21 cellular contexts compared by ENCODE assay signal in the genomic region with DNA sequence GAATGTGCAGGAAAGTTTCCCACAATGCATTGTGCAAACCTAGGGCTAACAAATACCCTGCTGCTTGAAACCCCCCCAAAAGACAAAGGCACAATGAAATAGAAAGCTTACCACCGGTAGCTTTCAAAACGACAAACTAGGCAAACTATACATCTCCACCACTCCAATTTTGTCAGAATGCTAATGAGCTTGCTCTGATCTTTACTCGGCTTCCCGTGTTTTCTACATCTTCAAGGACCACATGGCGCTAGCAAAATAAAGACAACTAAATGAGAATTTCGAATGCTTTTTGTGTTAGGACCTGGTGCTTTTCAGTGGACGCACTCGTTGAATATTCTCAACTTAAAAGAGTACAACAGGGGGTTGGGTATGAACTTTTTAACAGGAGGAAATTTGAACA. TPM values are rescaled to one million over a fixed set of nuclear protein-coding genes. Genes with fewer than 3 reads are reported as not detected.
DNase-seq lines count a peak whose midpoint lies in the region; ATAC-seq and TF ChIP-seq lines count a peak whose summit lies in the region.
"Had no signal": no experiment of that assay in that cellular context is flagged by ENCODE, and none has a peak within 500 bp of the region (broad histone marks: within the 10 kb centered on the region; RNA-seq: fewer than 3 reads in every experiment).

No MANE protein-coding gene starts in this region.

- H3K56ac ChIP-seq in H9 (ENCODE audit: insufficient read length, low read depth, low read length) = no peak overlapping the region

- WGBS in H9 (ENCODE audit: extremely low coverage, insufficient read length, low lambda C conversion rate) = no CpG with 5 or more reads among the region's 8 CpGs
- WGBS in ectodermal cell, 2 experiments = 18 to 28% methylated on average over 8 of the region's 8 CpGs

- no peaks in the 10 kb centered on the region; the same call in 1 of the 2 replicates for H3K4me1 ChIP-seq in H9 (ENCODE audit: insufficient read depth, low read length)
- H3K4me1 ChIP-seq in HUES48 (ENCODE audit: control insufficient read depth, insufficient read depth, low read length) = peaks cover 41% of the 10 kb centered on the region
- peaks cover 29% of the 10 kb centered on the region for H3K4me1 ChIP-seq in ectodermal cell (ENCODE audit: control insufficient read depth, insufficient read depth, low read length)
- H3K4me1 ChIP-seq in neuron (ENCODE audit: insufficient read depth, low read length) = peaks cover 23% of the 10 kb centered on the region
- no peaks in the 10 kb centered on the region for H3K4me1 ChIP-seq in upper lobe of right lung
- H3K4me1 ChIP-seq: BE2C had no signal

- H3K79me2 ChIP-seq in H9 (ENCODE audit: insufficient read depth, low read length) = no peaks in the 10 kb centered on the region

- no peaks in the 10 kb centered on the region for H3K79me1 ChIP-seq in H9 (ENCODE audit: insufficient read depth, low read depth, low read length, poor library complexity, severe bottlenecking)

- no peak overlapping the region for H2BK5ac ChIP-seq in H9 (ENCODE audit: insufficient read length, low read length)

- no peak overlapping the region for H3K4me3 Mint-ChIP-seq in H9
- no peak overlapping the region for H3K4me3 Mint-ChIP-seq in effector memory CD8-positive, alpha-beta T cell
- H3K4me3 Mint-ChIP-seq: CD4-positive, CD25-positive, alpha-beta regulatory T cell; CD8-positive, alpha-beta memory T cell had no signal

- H3K4me3 ChIP-seq in HUES48 (ENCODE audit: low read depth, low read length) = no peak overlapping the region
- no peak overlapping the region for H3K4me3 ChIP-seq in ectodermal cell (ENCODE audit: insufficient read depth, low read depth, low read length)
- peak overlapping the region; percentile 27 for H3K4me3 ChIP-seq in neuron (ENCODE audit: low read length)
- no peak overlapping the region for H3K4me3 ChIP-seq in upper lobe of right lung
- H3K4me3 ChIP-seq: GM12878, GM23248 had no signal

- no peak overlapping the region for H2BK20ac ChIP-seq in H9 (ENCODE audit: low read depth, low read length, poor library complexity, severe bottlenecking)

- H3K9me3 ChIP-seq in H9 (ENCODE audit: control insufficient read depth, low read depth, low read length) (no peaks in the 10 kb centered on the region), HUES48 (ENCODE audit: control insufficient read depth, insufficient read depth, low read length) (no peaks in the 10 kb centered on the region), ectodermal cell (ENCODE audit: control insufficient read depth, low read length) (no peaks in the 10 kb centered on the region), neuron (ENCODE audit: low read length) (no peaks in the 10 kb centered on the region), upper lobe of right lung (no peaks in the 10 kb centered on the region)
- H3K9me3 ChIP-seq: BE2C had no signal

- no peak for ATAC-seq in effector memory CD8-positive, alpha-beta T cell (replicated peaks)
- no peak for ATAC-seq in GM19023 (IDR thresholded peaks at IDR 0.05; ENCODE audit: unreplicated experiment)
- ATAC-seq in upper lobe of right lung = no peak
- ATAC-seq: GM12878 had no signal

- H3K36me3 ChIP-seq in HUES48 (ENCODE audit: control insufficient read depth, insufficient read depth, low read length) (no peaks in the 10 kb centered on the region), ectodermal cell (ENCODE audit: control insufficient read depth, insufficient read depth, low read length) (no peaks in the 10 kb centered on the region), neuron (ENCODE audit: insufficient read depth, low read length) (no peaks in the 10 kb centered on the region), upper lobe of right lung (peaks cover 8% of the 10 kb centered on the region)
- H3K36me3 ChIP-seq: BE2C had no signal

- no peaks in the 10 kb centered on the region for H4K20me1 ChIP-seq in H9 (ENCODE audit: control insufficient read depth, insufficient read depth, insufficient read length)

- H4K5ac ChIP-seq in H9 (ENCODE audit: insufficient read length, low read depth, low read length) = no peak overlapping the region

- H3K27ac Mint-ChIP-seq in H9 = peak overlapping the region in 1 of 3 experiments; percentile 22; a peak in 1 of 7 replicates
- H3K27ac Mint-ChIP-seq in effector memory CD8-positive, alpha-beta T cell = no peak overlapping the region
- H3K27ac Mint-ChIP-seq: CD4-positive, CD25-positive, alpha-beta regulatory T cell had no signal

- no peak overlapping the region for H3K4ac ChIP-seq in H9 (ENCODE audit: low read depth, low read length)

- no peak overlapping the region for H3K4me2 ChIP-seq in H9 (ENCODE audit: insufficient read depth, insufficient read length, low read length)

- H3K9me3 Mint-ChIP-seq in H9 = no peaks in the 10 kb centered on the region
- no peaks in the 10 kb centered on the region for H3K9me3 Mint-ChIP-seq in effector memory CD8-positive, alpha-beta T cell
- H3K9me3 Mint-ChIP-seq: CD4-positive, CD25-positive, alpha-beta regulatory T cell; CD8-positive, alpha-beta memory T cell had no signal

- intact Hi-C loops in upper lobe of right lung (cut with DNase I) = no loop called here

- no peak overlapping the region for H3K27ac ChIP-seq in H9 (ENCODE audit: insufficient read length, low read depth, low read length)
- H3K27ac ChIP-seq in HUES48 (ENCODE audit: low read depth, low read length) = peak overlapping the region; percentile 32
- H3K27ac ChIP-seq in ectodermal cell (ENCODE audit: insufficient read depth, low read depth, low read length, poor library complexity, severe bottlenecking) = peak overlapping the region; percentile 82
- H3K27ac ChIP-seq in upper lobe of right lung = no peak overlapping the region
- H3K27ac ChIP-seq: GM23248 had no signal

- no peak overlapping the region for H2BK12ac ChIP-seq in H9 (ENCODE audit: insufficient read length, low read depth, low read length)

- TF ChIP-seq CTCF in H9 (conservative IDR thresholded peaks at IDR 0.05) = no peak
- no peak for TF ChIP-seq CTCF in upper lobe of right lung (IDR thresholded peaks at IDR 0.05)

- no peak overlapping the region for H3K23ac ChIP-seq in H9 (ENCODE audit: insufficient read length, low read depth, low read length)

- H3K27me3 ChIP-seq in H9 (ENCODE audit: insufficient read depth, low read length) (no peaks in the 10 kb centered on the region), HUES48 (ENCODE audit: control insufficient read depth, insufficient read depth, low read length) (no peaks in the 10 kb centered on the region), ectodermal cell (ENCODE audit: control insufficient read depth, insufficient read depth, low read length, poor library complexity, severe bottlenecking) (no peaks in the 10 kb centered on the region), neuron (ENCODE audit: insufficient read depth, low read length) (no peaks in the 10 kb centered on the region), upper lobe of right lung (no peaks in the 10 kb centered on the region)
- H3K27me3 ChIP-seq: BE2C had no signal

- H3K4me1 Mint-ChIP-seq in H9 = peaks cover 25 to 36% of the 10 kb centered on the region in 2 experiments
- H3K4me1 Mint-ChIP-seq in effector memory CD8-positive, alpha-beta T cell (ENCODE audit: low read depth in 2 of 2) = no peaks in the 10 kb centered on the region
- H3K4me1 Mint-ChIP-seq: CD4-positive, CD25-positive, alpha-beta regulatory T cell; CD8-positive, alpha-beta memory T cell had no signal

- no peak overlapping the region for H2BK120ac ChIP-seq in H9 (ENCODE audit: low read depth, low read length, poor library complexity, severe bottlenecking)

- H2AK5ac ChIP-seq in H9 (ENCODE audit: insufficient read length, low read length) = no peak overlapping the region

- H3T11ph ChIP-seq in H9 (ENCODE audit: low read length) = no peak overlapping the region

- no peak overlapping the region for H3K18ac ChIP-seq in H9 (ENCODE audit: insufficient read length, low read depth, low read length)

- no peaks in the 10 kb centered on the region for H3K27me3 Mint-ChIP-seq in H9 (ENCODE audit: low read depth)
- H3K27me3 Mint-ChIP-seq in effector memory CD8-positive, alpha-beta T cell = no peaks in the 10 kb centered on the region
- H3K27me3 Mint-ChIP-seq: CD4-positive, CD25-positive, alpha-beta regulatory T cell; CD8-positive, alpha-beta memory T cell had no signal

- H2AFZ ChIP-seq in H9 (ENCODE audit: low read length) (peak overlapping the region; percentile 22), neuron (ENCODE audit: low read depth, low read length) (peak overlapping the region; percentile 70)
- H2AFZ ChIP-seq: GM23248 had no signal

- H2BK15ac ChIP-seq in H9 (ENCODE audit: low read depth, low read length) = no peak overlapping the region

- H3K9ac ChIP-seq in H9 (ENCODE audit: extremely low read depth, insufficient read length, low read length) (no peak overlapping the region), HUES48 (ENCODE audit: low read depth, low read length) (no peak overlapping the region)
- H3K9ac ChIP-seq: GM23248 had no signal

- H3K36me3 Mint-ChIP-seq in H9 (ENCODE audit: insufficient read depth in 1 of 3, low read depth in 3 of 3) = no peaks in the 10 kb centered on the region; a peak in 2 of 7 replicates
- H3K36me3 Mint-ChIP-seq in effector memory CD8-positive, alpha-beta T cell (ENCODE audit: insufficient read depth) = no peaks in the 10 kb centered on the region

- H3K23me2 ChIP-seq in H9 (ENCODE audit: insufficient read length, low read depth, low read length, poor library complexity, severe bottlenecking) = no peaks in the 10 kb centered on the region

- H4K8ac ChIP-seq in H9 (replicated peaks; ENCODE audit: insufficient read length, low read depth, low read length) = no peak overlapping the region

- no peak for DNase-seq in H9
- DNase-seq in effector memory CD8-positive, alpha-beta T cell = no peak
- no peak for DNase-seq in upper lobe of right lung
- DNase-seq in HK-2 (ENCODE audit: unreplicated experiment) = no peak
- DNase-seq: ACHN; BE2C; C1 segment of cervical spinal cord; CD4-positive, CD25-positive, alpha-beta regulatory T cell; CD8-positive, alpha-beta memory T cell; COR-L47; DMS 273 treated with DMSO at 0.1 percent for 48 hours; DMS53; DND-41; EL; GM23248; HCEC 1CT had no signal

- no peak overlapping the region for H4K91ac ChIP-seq in H9 (ENCODE audit: insufficient read length, low read depth, low read length)

- no peak overlapping the region for H3K14ac ChIP-seq in H9 (ENCODE audit: insufficient read depth, low read length)

RNA-seq across cellular contexts. Expression of a gene that starts 37.2 kb away (rescaled TPM):
- total RNA-seq in H9 (2021) (0.11 and 0.13 TPM in 2 replicates), upper lobe of right lung (not detected)
- 72.8 TPM for polyA plus RNA-seq in ectodermal cell (2013, experiment 1 of 4)
- 117 TPM for polyA plus RNA-seq in ectodermal cell (2013, experiment 2 of 4)
- polyA plus RNA-seq in ectodermal cell (2013, experiment 3 of 4) = 62.0 TPM
- polyA plus RNA-seq in ectodermal cell (2013, experiment 4 of 4) = 82.8 TPM
- total RNA-seq: CD4-positive, CD25-positive, alpha-beta regulatory T cell; CD8-positive, alpha-beta memory T cell; GM23248 had no signal
- polyA plus RNA-seq: CD4-positive, CD25-positive, alpha-beta regulatory T cell; CD8-positive, alpha-beta memory T cell; GM23248 had no signal

Comparison
In these comparisons a context has a peak if more than half of its experiments do, and no peak if none do; other contexts are left out.
1. H3K27ac ChIP-seq: peak in HUES48 (single experiment) and ectodermal cell (single experiment); none in H9 (single experiment) and upper lobe of right lung (single experiment).